Comparison of ENCODE assay signal across 16 cellular contexts in genomic region chr7:47568569-47568968, GRCh38. TPM values are rescaled to one million over a fixed set of nuclear protein-coding genes. Genes with fewer than 3 reads are reported as not detected.
DNase-seq lines count a peak whose midpoint lies in the region; ATAC-seq and TF ChIP-seq lines count a peak whose summit lies in the region.
"Had no signal": no experiment of that assay in that cellular context is flagged by ENCODE, and none has a peak within 500 bp of the region (broad histone marks: within the 10 kb centered on the region; RNA-seq: fewer than 3 reads in every experiment).

No MANE protein-coding gene starts in this region.

- H3K36me3 ChIP-seq in left ventricle myocardium inferior, result no peaks in the 10 kb centered on the region
- peaks cover 2% of the 10 kb centered on the region for H3K36me3 ChIP-seq in upper lobe of right lung

- H3K9me3 ChIP-seq in left ventricle myocardium inferior (replicated peaks) (no peaks in the 10 kb centered on the region), upper lobe of right lung (no peaks in the 10 kb centered on the region)

- H3K4me1 ChIP-seq in left ventricle myocardium inferior (peaks cover 46% of the 10 kb centered on the region), upper lobe of right lung (peaks cover 57% of the 10 kb centered on the region)

- H3K27ac ChIP-seq in left ventricle myocardium inferior (replicated peaks) (peak overlapping the region; percentile 45), upper lobe of right lung (peak overlapping the region; percentile 30)
- H3K27ac ChIP-seq: HL-60 had no signal

- H3K4me3 ChIP-seq in left ventricle myocardium inferior (no peak overlapping the region), upper lobe of right lung (no peak overlapping the region)

- ATAC-seq in left cardiac atrium (no peak), upper lobe of right lung (peak; percentile 25), HG02870 (IDR thresholded peaks at IDR 0.05; ENCODE audit: unreplicated experiment) (no peak)

- DNase-seq in left ventricle myocardium inferior, result peak; percentile 55
- DNase-seq in left cardiac atrium, result no peak
- DNase-seq in anterior cingulate cortex (lab: John Stamatoyannopoulos, UW), result peak in 54 of 58 donors; percentile 19 to 92 (median 71)
- DNase-seq in midbrain (lab: John Stamatoyannopoulos, UW), result peak; percentile 77
- DNase-seq in upper lobe of right lung, result no peak
- DNase-seq in NCI-H2227 (lab: John Stamatoyannopoulos, UW; ENCODE audit: unreplicated experiment), result no peak
- no peak for DNase-seq in NCI-H2171 (lab: John Stamatoyannopoulos, UW)
- DNase-seq: activated CD4-positive, alpha-beta T cell treated with anti-CD3 and anti-CD28 coated beads, Interleukin-2, amount 10 ng/mL, durations not matched to agents 24 days and 14 days; activated naive CD4-positive, alpha-beta T cell treated with Interleukin-2 at 50 U/mL for 16 hours; cerebellar nuclear complex; NCI-H1048; NCI-H510A treated with DMSO at 0.1 percent for 48 hours; stimulated activated CD4-positive, alpha-beta T cell treated with anti-CD3 and anti-CD28 coated beads, Interleukin-2, amount 100 ng/mL, for 24 hours; SW 1271 had no signal

- intact Hi-C loops in left ventricle myocardium inferior (cut with micrococcal nuclease), result no loop called here
- intact Hi-C loops in left cardiac atrium (cut with DNase I), result no loop called here
- intact Hi-C loops in upper lobe of right lung (cut with DNase I), result no loop called here

- TF ChIP-seq CTCF in left ventricle myocardium inferior (IDR thresholded peaks at IDR 0.05; ENCODE audit: borderline replicate concordance), result no peak
- TF ChIP-seq CTCF in upper lobe of right lung (IDR thresholded peaks at IDR 0.05), result no peak

- H3K27me3 ChIP-seq in left ventricle myocardium inferior (ENCODE audit: low read depth) (no peaks in the 10 kb centered on the region), upper lobe of right lung (no peaks in the 10 kb centered on the region)

RNA-seq across cellular contexts. Expression of gene TNS3, which starts 13.3 kb away (rescaled TPM):
- total RNA-seq in left ventricle myocardium inferior (40.6 TPM), left cardiac atrium (10 to 100 TPM; 51.4 to 66.9 TPM), upper lobe of right lung (168 TPM)

Comparison
In these comparisons a context has a peak if more than half of its experiments do, and no peak if none do; other contexts are left out.
1. DNase-seq: peak in left ventricle myocardium inferior (single experiment), anterior cingulate cortex (54 of 58) and midbrain (single experiment); none in left cardiac atrium (single experiment), upper lobe of right lung (single experiment), NCI-H2227 (single experiment) and NCI-H2171 (single experiment).